Comparison of ENCODE assay signal across 17 cellular contexts in the genomic region with DNA sequence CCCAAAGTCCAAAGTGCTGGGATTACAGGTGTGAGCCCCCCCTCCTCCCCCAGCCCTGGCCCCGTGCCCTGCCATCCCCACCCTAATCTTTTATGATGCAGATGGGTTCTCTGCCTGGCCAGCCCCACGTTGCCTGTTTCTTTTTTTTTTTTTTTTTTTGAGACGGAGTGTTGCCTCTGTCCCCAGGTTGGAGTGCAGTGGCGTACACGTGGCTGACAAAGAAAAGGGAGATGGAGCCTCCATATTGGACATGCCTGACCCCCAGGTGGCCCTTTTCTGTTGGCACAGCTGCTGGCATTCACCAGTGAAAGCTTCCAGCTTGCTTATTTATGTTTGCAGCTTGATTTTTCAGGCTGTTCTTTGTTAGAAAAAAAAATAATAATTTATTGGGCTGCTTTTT.
A peak's percentile ranks its signal among the peaks of the same experiment; 100 is the strongest.
DNase-seq lines count a peak whose midpoint lies in the region; ATAC-seq and TF ChIP-seq lines count a peak whose summit lies in the region.
"Had no signal": no experiment of that assay in that cellular context is flagged by ENCODE, and none has a peak within 500 bp of the region (broad histone marks: within the 10 kb centered on the region; RNA-seq: fewer than 3 reads in every experiment).

No MANE protein-coding gene starts in this region.

- no peak overlapping the region for H4K8ac ChIP-seq in H9 (replicated peaks; ENCODE audit: insufficient read length, low read depth, low read length)

- H3K4me3 Mint-ChIP-seq in H9 = no peak overlapping the region
- H3K4me3 Mint-ChIP-seq: B cell; CD4-positive, alpha-beta memory T cell; T-helper 1 cell treated with Interleukin-12 subunit alpha and Interleukin-12 subunit beta and Interleukin-4 antibody, amounts not matched to agents 30 μg/mL and 1 μg/mL, for 36 hours had no signal

- no CpG with 5 or more reads among the region's 5 CpGs for WGBS in H9 (ENCODE audit: extremely low coverage, insufficient read length, low lambda C conversion rate)

- H2BK12ac ChIP-seq in H9 (ENCODE audit: insufficient read length, low read depth, low read length) = no peak overlapping the region

- H3K18ac ChIP-seq in H9 (ENCODE audit: insufficient read length, low read depth, low read length) = no peak overlapping the region

- H4K91ac ChIP-seq in H9 (ENCODE audit: insufficient read length, low read depth, low read length) = no peak overlapping the region

- ATAC-seq in GM19035 (IDR thresholded peaks at IDR 0.05; ENCODE audit: unreplicated experiment) (no peak), GM18505 (IDR thresholded peaks at IDR 0.05; ENCODE audit: unreplicated experiment) (no peak)
- ATAC-seq: Panc1 had no signal

- H3K27me3 ChIP-seq in H9 (ENCODE audit: insufficient read depth, low read length) (no peaks in the 10 kb centered on the region), iPS-18a (ENCODE audit: control insufficient read depth, insufficient read depth, low read length) (peaks cover 8% of the 10 kb centered on the region)

- no peak for TF ChIP-seq CTCF in H9 (conservative IDR thresholded peaks at IDR 0.05)

- H3K79me2 ChIP-seq in H9 (ENCODE audit: insufficient read depth, low read length) = no peaks in the 10 kb centered on the region

- no peak for TF ChIP-seq POLR2A in GM18505 (IDR thresholded peaks at IDR 0.05; ENCODE audit: borderline replicate concordance, extremely low read depth, insufficient read depth, insufficient read length)

- peaks cover 13% of the 10 kb centered on the region; the same call in 1 of the 2 replicates for H3K4me1 ChIP-seq in H9 (ENCODE audit: insufficient read depth, low read length)
- peaks cover 39% of the 10 kb centered on the region for H3K4me1 ChIP-seq in iPS-18a (ENCODE audit: control insufficient read depth, low read depth, low read length)

- no peaks in the 10 kb centered on the region for H3K79me1 ChIP-seq in H9 (ENCODE audit: insufficient read depth, low read depth, low read length, poor library complexity, severe bottlenecking)

- no peaks in the 10 kb centered on the region for H4K20me1 ChIP-seq in H9 (ENCODE audit: control insufficient read depth, insufficient read depth, insufficient read length)

- no peak overlapping the region for H2BK20ac ChIP-seq in H9 (ENCODE audit: low read depth, low read length, poor library complexity, severe bottlenecking)

- H2BK5ac ChIP-seq in H9 (ENCODE audit: insufficient read length, low read length) = no peak overlapping the region

- no peak overlapping the region for H2BK15ac ChIP-seq in H9 (ENCODE audit: low read depth, low read length)

- no peak overlapping the region for H3T11ph ChIP-seq in H9 (ENCODE audit: low read length)

- H3K56ac ChIP-seq in H9 (ENCODE audit: insufficient read length, low read depth, low read length) = no peak overlapping the region

- peaks cover 0 to 4% of the 10 kb centered on the region in 2 experiments; a peak in 2 of 5 replicates for H3K9me3 Mint-ChIP-seq in H9
- H3K9me3 Mint-ChIP-seq: T-helper 1 cell treated with Interleukin-12 subunit alpha and Interleukin-12 subunit beta and Interleukin-4 antibody, amounts not matched to agents 30 μg/mL and 1 μg/mL, for 36 hours had no signal

- H3K27ac Mint-ChIP-seq in H9 = peak overlapping the region in 2 of 3 experiments; percentile 20 to 78; a peak in 3 of 7 replicates
- H3K27ac Mint-ChIP-seq: B cell; CD4-positive, alpha-beta memory T cell; T-helper 1 cell treated with Interleukin-12 subunit alpha and Interleukin-12 subunit beta and Interleukin-4 antibody, amounts not matched to agents 30 μg/mL and 1 μg/mL, for 36 hours had no signal

- no peak overlapping the region for H2AK5ac ChIP-seq in H9 (ENCODE audit: insufficient read length, low read length)

- H2AFZ ChIP-seq in H9 (ENCODE audit: low read length) = no peak overlapping the region

- no peak overlapping the region; the same call in 1 of the 2 replicates for H3K14ac ChIP-seq in H9 (ENCODE audit: insufficient read depth, low read length)

- peak overlapping the region; percentile 58 for H4K5ac ChIP-seq in H9 (ENCODE audit: insufficient read length, low read depth, low read length)

- H3K27ac ChIP-seq in H9 (ENCODE audit: insufficient read length, low read depth, low read length) (no peak overlapping the region), iPS-18a (ENCODE audit: low read length) (peak overlapping the region; percentile 42)

- H3K36me3 ChIP-seq in iPS-18a (ENCODE audit: control insufficient read depth, low read depth, low read length) = no peaks in the 10 kb centered on the region

- no peaks in the 10 kb centered on the region for H3K23me2 ChIP-seq in H9 (ENCODE audit: insufficient read length, low read depth, low read length, poor library complexity, severe bottlenecking)

- H3K9me3 ChIP-seq in H9 (ENCODE audit: control insufficient read depth, low read depth, low read length) (no peaks in the 10 kb centered on the region), iPS-18a (ENCODE audit: control insufficient read depth, low read depth, low read length) (no peaks in the 10 kb centered on the region)

- DNase-seq in H9 = peak; percentile 42
- DNase-seq in NCI-H146 (lab: John Stamatoyannopoulos, UW) = peak; percentile 100
- peak; percentile 63 for DNase-seq in NCI-H345 treated with DMSO at 0.1 percent for 48 hours (lab: John Stamatoyannopoulos, UW; ENCODE audit: unreplicated experiment)
- no peak for DNase-seq in cerebellar nuclear complex (lab: John Stamatoyannopoulos, UW)
- DNase-seq in NCI-H526 (lab: John Stamatoyannopoulos, UW) = no peak
- DNase-seq: CD4-positive, alpha-beta memory T cell; Karpas-422; MM.1S; NCI-H1436; NCI-H524 treated with DMSO at 0.1 percent for 48 hours; Right ventricle myocardium superior had no signal

- no peak overlapping the region for H3K23ac ChIP-seq in H9 (ENCODE audit: insufficient read length, low read depth, low read length)

- no peak overlapping the region; the same call in 1 of the 2 replicates for H3K4ac ChIP-seq in H9 (ENCODE audit: low read depth, low read length)

- H3K9ac ChIP-seq in H9 (ENCODE audit: extremely low read depth, insufficient read length, low read length) (no peak overlapping the region), iPS-18a (ENCODE audit: low read length) (peak overlapping the region; percentile 59)

- H3K36me3 Mint-ChIP-seq in H9 (ENCODE audit: insufficient read depth in 1 of 3, low read depth in 3 of 3) = peaks cover 0 to 7% (median 7%) of the 10 kb centered on the region in 3 experiments; a peak in 4 of 7 replicates

- no peak overlapping the region for H3K4me3 ChIP-seq in iPS-18a (ENCODE audit: low read length)

- peaks cover 45 to 54% of the 10 kb centered on the region in 2 experiments for H3K4me1 Mint-ChIP-seq in H9
- H3K4me1 Mint-ChIP-seq: B cell had no signal

- peak overlapping the region; percentile 78 for H2BK120ac ChIP-seq in H9 (ENCODE audit: low read depth, low read length, poor library complexity, severe bottlenecking)

- H3K4me2 ChIP-seq in H9 (ENCODE audit: insufficient read depth, insufficient read length, low read length) = no peak overlapping the region

- H3K27me3 Mint-ChIP-seq in H9 (ENCODE audit: low read depth) = peaks cover 10% of the 10 kb centered on the region
- H3K27me3 Mint-ChIP-seq: B cell; CD4-positive, alpha-beta memory T cell had no signal

Comparison
In these comparisons a context has a peak if more than half of its experiments do, and no peak if none do; other contexts are left out.
1. DNase-seq: peak in H9 (single experiment), NCI-H146 (single experiment) and NCI-H345 treated with DMSO at 0.1 percent for 48 hours (single experiment); none in cerebellar nuclear complex (0 of 2) and NCI-H526 (0 of 2).